In the genomic region with DNA sequence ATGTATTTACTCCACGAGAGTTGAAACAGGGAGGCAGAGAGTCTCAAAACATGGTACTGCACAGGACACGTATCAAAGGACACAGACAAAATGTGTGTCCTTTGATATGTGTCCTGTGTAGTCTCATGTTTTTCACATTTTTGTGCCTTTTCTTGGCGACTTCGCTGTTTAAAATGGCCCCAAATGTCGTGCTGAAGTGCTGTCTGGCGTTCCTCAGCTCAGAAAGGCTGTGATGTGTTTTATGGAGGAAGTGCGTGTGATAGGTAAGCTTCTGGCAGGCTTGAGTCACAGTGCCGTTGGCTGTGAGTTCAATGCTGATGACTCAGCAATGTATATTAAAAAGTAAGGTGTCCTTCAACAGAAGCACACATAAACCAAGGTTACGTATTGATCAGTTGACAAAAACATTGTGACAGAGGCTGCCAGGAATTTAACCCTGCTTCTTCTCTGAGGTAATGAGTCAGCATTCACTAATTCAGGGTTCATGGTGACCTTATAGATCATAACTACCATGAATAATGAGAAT, we compare ENCODE assay signal across 12 cellular contexts.
A peak's percentile ranks its signal among the peaks of the same experiment; 100 is the strongest.
DNase-seq lines count a peak whose midpoint lies in the region; ATAC-seq and TF ChIP-seq lines count a peak whose summit lies in the region.
"Had no signal": no experiment of that assay in that cellular context is flagged by ENCODE, and none has a peak within 500 bp of the region (broad histone marks: within the 10 kb centered on the region; RNA-seq: fewer than 3 reads in every experiment).

No MANE protein-coding gene starts in this region.

- POLR2A ChIA-PET in SK-N-SH (lab: Yijun Ruan, JAX): no interaction called here

- H4K20me1 ChIP-seq in SK-N-SH (ENCODE audit: insufficient read depth): no peaks in the 10 kb centered on the region

- H3K4me1 ChIP-seq in SK-N-SH (ENCODE audit: control insufficient read depth in 1 of 2, insufficient read depth in 2 of 2, low read depth in 1 of 2, low read length in 1 of 2) (no peaks in the 10 kb centered on the region), mucosa of descending colon (ENCODE audit: low read depth) (no peaks in the 10 kb centered on the region)
- H3K4me1 ChIP-seq: adrenal gland had no signal

- DNase-seq in SK-N-SH (no peak), LoVo (ENCODE audit: low spot score) (peak; percentile 36), choroid plexus epithelial cell (ENCODE audit: low read depth) (peak; percentile 53), mucosa of descending colon (no peak), anterior cingulate cortex (lab: John Stamatoyannopoulos, UW) (no peak), activated T-cell treated with anti-CD3 and anti-CD28 coated beads for 4 hours (no peak)
- DNase-seq: activated CD4-positive, alpha-beta T cell treated with anti-CD3 and anti-CD28 coated beads, Interleukin-2, amount 50 U/mL, for 48 hours; effector memory CD4-positive, alpha-beta T cell; T-cell had no signal

- ATAC-seq in SK-N-SH treated with all-trans-retinoic acid at 6 μM for 48 hours (no peak), mucosa of descending colon (peak; percentile 81), HG02970 (IDR thresholded peaks at IDR 0.05; ENCODE audit: low FRiP score, unreplicated experiment) (no peak)

- H3K9me3 ChIP-seq in SK-N-SH: no peaks in the 10 kb centered on the region
- H3K9me3 ChIP-seq in mucosa of descending colon: no peaks in the 10 kb centered on the region
- H3K9me3 ChIP-seq: adrenal gland had no signal

- CTCF ChIA-PET in SK-N-SH (lab: Yijun Ruan, JAX): interaction anchor here (1.1 kb wide), 1 partner anchor 21 kb away, joined by 3 read pairs; no protein-coding TSS in a partner anchor

- H3K36me3 ChIP-seq in SK-N-SH (replicated peaks in 1 of 2; ENCODE audit: control insufficient read depth in 1 of 2, insufficient read depth in 2 of 2, low read length in 1 of 2): no peaks in the 10 kb centered on the region
- H3K36me3 ChIP-seq in mucosa of descending colon (ENCODE audit: low read depth): no peaks in the 10 kb centered on the region
- H3K36me3 ChIP-seq: adrenal gland had no signal

- no peaks in the 10 kb centered on the region for H3K79me2 ChIP-seq in SK-N-SH (ENCODE audit: insufficient read depth)

- TF ChIP-seq RAD21 in SK-N-SH (IDR thresholded peaks at IDR 0.05; ENCODE audit: low read length): no peak

- TF ChIP-seq CTCF in SK-N-SH (IDR thresholded peaks at IDR 0.05) (no peak), choroid plexus epithelial cell (conservative IDR thresholded peaks at IDR 0.05; ENCODE audit: low read depth, low read length) (no peak), mucosa of descending colon (IDR thresholded peaks at IDR 0.05) (no peak)

- intact Hi-C loops in mucosa of descending colon (cut with DNase I, micrococcal nuclease): no loop called here

- H3K27me3 ChIP-seq in SK-N-SH (ENCODE audit: insufficient read depth): peaks cover 11% of the 10 kb centered on the region; the same call in 1 of the 2 replicates
- H3K27me3 ChIP-seq: adrenal gland had no signal

- H3K27ac ChIP-seq in SK-N-SH (ENCODE audit: low read depth in 2 of 2, low read length in 1 of 2): no peak overlapping the region
- H3K27ac ChIP-seq: adrenal gland had no signal

- TF ChIP-seq EP300 in SK-N-SH (IDR thresholded peaks at IDR 0.05; ENCODE audit: borderline replicate concordance in 1 of 2, low read depth in 1 of 2, low read length in 1 of 2): no peak

- no peaks in the 10 kb centered on the region for H3F3A ChIP-seq in SK-N-SH (replicated peaks; ENCODE audit: insufficient read depth)

- no peaks in the 10 kb centered on the region for H3K9me2 ChIP-seq in SK-N-SH

- no peak overlapping the region for H3K9ac ChIP-seq in SK-N-SH

- H3K4me2 ChIP-seq in SK-N-SH: no peak overlapping the region

- H2AFZ ChIP-seq in SK-N-SH (ENCODE audit: low read depth): no peak overlapping the region

- H3K4me3 ChIP-seq in SK-N-SH (ENCODE audit: low read depth in 2 of 2, low read length in 1 of 2): no peak overlapping the region
- H3K4me3 ChIP-seq in choroid plexus epithelial cell (ENCODE audit: low read depth, low read length): no peak overlapping the region
- no peak overlapping the region for H3K4me3 ChIP-seq in mucosa of descending colon
- H3K4me3 ChIP-seq: adrenal gland had no signal

- 50% methylated on average over 9 of the region's 9 CpGs for WGBS in SK-N-SH (ENCODE audit: low lambda C conversion rate)

TF ChIP-seq in SK-N-SH, 30 proteins besides CTCF, POLR2A, EP300 and RAD21:
- TF ChIP-seq GATA2 (CRISPR knock-in tag; IDR thresholded peaks at IDR 0.05): no peak
- 0 out of 2 replicates have a peak, but pooled peaks have one; percentile 8 for TF ChIP-seq FOSL2 (IDR thresholded peaks at IDR 0.05; ENCODE audit: borderline replicate concordance, low read depth)
TF ChIP-seq in SK-N-SH: peak in this region for 1.

TF ChIP-seq in SK-N-SH treated with all-trans-retinoic acid at 6 μM for 48 hours, 23 proteins besides CTCF, POLR2A, EP300 and RAD21:
- TF ChIP-seq TSHZ2 (CRISPR knock-in tag; IDR thresholded peaks at IDR 0.05) (no peak), ESRRG (CRISPR knock-in tag; IDR thresholded peaks at IDR 0.05) (no peak), ZC3H10 (CRISPR knock-in tag; IDR thresholded peaks at IDR 0.05) (no peak), ZNF8 (CRISPR knock-in tag; IDR thresholded peaks at IDR 0.05) (no peak), CSDC2 (CRISPR knock-in tag; IDR thresholded peaks at IDR 0.05) (no peak), ZNF70 (CRISPR knock-in tag; IDR thresholded peaks at IDR 0.05) (no peak), ZNF565 (CRISPR knock-in tag; conservative IDR thresholded peaks at IDR 0.05; ENCODE audit: low read depth) (no peak), ZFP3 (CRISPR knock-in tag; IDR thresholded peaks at IDR 0.05) (no peak), GLIS3 (CRISPR knock-in tag; IDR thresholded peaks at IDR 0.05) (no peak), SNAI2 (CRISPR knock-in tag; IDR thresholded peaks at IDR 0.05) (no peak)
- TF ChIP-seq, protein P1, sequence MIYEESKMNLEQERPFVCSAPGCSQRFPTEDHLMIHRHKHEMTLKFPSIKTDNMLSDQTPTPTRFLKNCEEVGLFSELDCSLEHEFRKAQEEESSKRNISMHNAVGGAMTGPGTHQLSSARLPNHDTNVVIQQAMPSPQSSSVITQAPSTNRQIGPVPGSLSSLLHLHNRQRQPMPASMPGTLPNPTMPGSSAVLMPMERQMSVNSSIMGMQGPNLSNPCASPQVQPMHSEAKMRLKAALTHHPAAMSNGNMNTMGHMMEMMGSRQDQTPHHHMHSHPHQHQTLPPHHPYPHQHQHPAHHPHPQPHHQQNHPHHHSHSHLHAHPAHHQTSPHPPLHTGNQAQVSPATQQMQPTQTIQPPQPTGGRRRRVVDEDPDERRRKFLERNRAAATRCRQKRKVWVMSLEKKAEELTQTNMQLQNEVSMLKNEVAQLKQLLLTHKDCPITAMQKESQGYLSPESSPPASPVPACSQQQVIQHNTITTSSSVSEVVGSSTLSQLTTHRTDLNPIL (CRISPR knock-in tag; IDR thresholded peaks at IDR 0.05; ENCODE audit: low read depth): no peak

Comparison
In these comparisons a context has a peak if more than half of its experiments do, and no peak if none do; other contexts are left out.
1. DNase-seq: peak in LoVo (single experiment) and choroid plexus epithelial cell (single experiment); none in SK-N-SH (single experiment), mucosa of descending colon (0 of 3), anterior cingulate cortex (0 of 58) and activated T-cell treated with anti-CD3 and anti-CD28 coated beads for 4 hours (single experiment).